ENCODE assay signal across 22 cellular contexts in the genomic region with DNA sequence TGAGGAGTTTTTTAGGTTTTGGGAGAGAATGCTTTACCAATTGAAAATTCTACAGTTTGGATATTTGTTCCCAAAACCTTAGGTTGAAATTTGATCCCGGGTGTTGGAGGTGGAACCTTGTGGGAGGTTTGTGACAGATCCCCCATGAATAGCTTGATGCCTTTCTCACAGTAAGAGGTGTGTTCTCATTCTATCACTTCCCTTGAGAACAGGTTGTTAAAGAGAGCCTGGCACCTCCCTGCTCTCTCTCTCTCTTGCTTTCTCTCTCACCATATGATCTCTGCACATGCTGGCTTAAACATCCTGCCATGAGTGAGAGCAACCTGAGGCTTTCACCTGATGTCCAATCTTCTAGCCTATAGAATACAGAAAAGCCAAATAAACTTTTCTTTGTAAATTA.
DNase-seq lines count a peak whose midpoint lies in the region; ATAC-seq, FAIRE-seq and TF ChIP-seq lines count a peak whose summit lies in the region.
"Had no signal": no experiment of that assay in that cellular context is flagged by ENCODE, and none has a peak within 500 bp of the region (broad histone marks: within the 10 kb centered on the region; RNA-seq: fewer than 3 reads in every experiment).

No MANE protein-coding gene starts in this region.

- no peak overlapping the region for H4K5ac ChIP-seq in H1 (ENCODE audit: insufficient read length, low read depth, low read length)

- no peak overlapping the region for H3K4me2 ChIP-seq in HCT116 (ENCODE audit: low read length)
- peak overlapping the region; percentile 25 to 37; a peak in 1 of 4 replicates for H3K4me2 ChIP-seq in H1 (ENCODE audit: insufficient read depth in 1 of 2, low read depth in 2 of 2, low read length in 2 of 2)
- H3K4me2 ChIP-seq: BLaER1 treated with 17β-estradiol and CSF1 and Interleukin-3, amounts not matched to agents 10 nM and 100 nM; PC-9 had no signal

- no peaks in the 10 kb centered on the region for H3K79me1 ChIP-seq in H1 (ENCODE audit: low read depth, low read length)

- H3K56ac ChIP-seq in H1 (replicated peaks; ENCODE audit: insufficient read length, low read depth, low read length), result no peak overlapping the region

- no peak overlapping the region for H3K14ac ChIP-seq in H1 (ENCODE audit: insufficient read length)

- RAD21 ChIA-PET in HCT116 (lab: Charles Lee; ENCODE audit: low non-redundant PET in 1 of 2, low total read pairs in 2 of 2, uncharacterized antibody in 2 of 2, unreplicated experiment in 2 of 2), result no interaction called here

- TF ChIP-seq RAD21 in HCT116 (IDR thresholded peaks at IDR 0.05; ENCODE audit: low read depth) (no peak), H1 (IDR thresholded peaks at IDR 0.05 in 1 of 2, conservative IDR thresholded peaks at IDR 0.05 in 1 of 2; ENCODE audit: low read depth in 2 of 2, low read length in 2 of 2) (0 out of 4 replicates have a peak, but pooled peaks of 1 of the 2 experiments have one; percentile 2)

- no peak for TF ChIP-seq CTCF in HCT116 (IDR thresholded peaks at IDR 0.05 in 2 of 3, conservative IDR thresholded peaks at IDR 0.05 in 1 of 3; ENCODE audit: borderline replicate concordance in 1 of 3, insufficient read depth in 1 of 3, low read depth in 2 of 3, low read length in 2 of 3)
- no peak for TF ChIP-seq CTCF in H1 (IDR thresholded peaks at IDR 0.05; ENCODE audit: control extremely low read depth in 1 of 3, insufficient read depth in 1 of 3, low read depth in 1 of 3, low read length in 3 of 3)

- no peak overlapping the region for H2BK15ac ChIP-seq in H1 (ENCODE audit: low read length)

- no peak overlapping the region for H2BK20ac ChIP-seq in H1 (ENCODE audit: low read length)

- H2AFZ ChIP-seq in HCT116 (ENCODE audit: low read depth, low read length, poor library complexity, severe bottlenecking) (peak overlapping the region; percentile 0), H1 (ENCODE audit: low read length) (no peak overlapping the region)
- H2AFZ ChIP-seq: PC-9 had no signal

- no peak overlapping the region for H3K23ac ChIP-seq in H1 (ENCODE audit: insufficient read length)

- WGBS in H1 (ENCODE audit: extremely low coverage in 1 of 2, insufficient coverage in 1 of 2, insufficient read length in 1 of 2, insufficient replicate concordance in 2 of 2, low coverage in 1 of 2, low lambda C conversion rate in 2 of 2, missing lambda C conversion rate in 1 of 2), 2 experiments, result 17% methylated on average over 1 of the region's 1 CpG; no CpG with 5 or more reads in 1 of the 2 experiments

- no peaks in the 10 kb centered on the region for H3K9me2 ChIP-seq in HCT116 (ENCODE audit: insufficient read depth)

- H4K91ac ChIP-seq in H1 (replicated peaks; ENCODE audit: insufficient read length, low read length), result no peak overlapping the region

- BruUV-seq in HCT116 (replicated peaks; lab: Mats Ljungman, UMichigan), result no TSS peak

- POLR2A ChIA-PET in HCT116 (lab: Charles Lee), result no interaction called here
- POLR2A ChIA-PET in H1 (lab: Charles Lee; ENCODE audit: partially characterized antibody), result no interaction called here

- TF ChIP-seq EP300 in H1 (IDR thresholded peaks at IDR 0.05; ENCODE audit: borderline replicate concordance in 1 of 2, low read depth in 2 of 2, low read length in 2 of 2), result no peak

- H4K20me1 ChIP-seq in HCT116 (ENCODE audit: insufficient read depth) (no peaks in the 10 kb centered on the region), H1 (replicated peaks in 1 of 2; ENCODE audit: control insufficient read depth in 1 of 2, insufficient read depth in 2 of 2, low read length in 2 of 2) (no peaks in the 10 kb centered on the region)
- H4K20me1 ChIP-seq: BLaER1 treated with 17β-estradiol and CSF1 and Interleukin-3, amounts not matched to agents 10 nM and 100 nM had no signal

- no peaks in the 10 kb centered on the region for H3K79me2 ChIP-seq in HCT116 (ENCODE audit: insufficient read depth, low read length)
- H3K79me2 ChIP-seq in H1 (ENCODE audit: control insufficient read depth in 1 of 2, insufficient read depth in 2 of 2, low read length in 2 of 2), result no peaks in the 10 kb centered on the region

- H3K36me3 ChIP-seq in HCT116 (ENCODE audit: control insufficient read depth in 1 of 2, insufficient read depth in 2 of 2, low read length in 2 of 2) (no peaks in the 10 kb centered on the region), H1 (ENCODE audit: control insufficient read depth in 2 of 4, insufficient read depth in 4 of 4, low read length in 3 of 4) (no peaks in the 10 kb centered on the region)
- H3K36me3 ChIP-seq: BLaER1 treated with 17β-estradiol and CSF1 and Interleukin-3, amounts not matched to agents 10 nM and 100 nM; HAP-1 had no signal

- H2BK120ac ChIP-seq in H1 (replicated peaks; ENCODE audit: low read depth, low read length), result no peak overlapping the region

- CTCF ChIA-PET in HCT116 (lab: Charles Lee) (no interaction called here), H1 (lab: Charles Lee; ENCODE audit: partially characterized antibody) (no interaction called here)

- no peak overlapping the region for H3K9ac ChIP-seq in HCT116 (ENCODE audit: low read length)
- H3K9ac ChIP-seq in H1 (replicated peaks in 1 of 4; ENCODE audit: extremely low read depth in 1 of 4, low read depth in 3 of 4, low read length in 3 of 4), result no peak overlapping the region
- H3K9ac ChIP-seq: BLaER1 treated with 17β-estradiol and CSF1 and Interleukin-3, amounts not matched to agents 10 nM and 100 nM had no signal

- no peak overlapping the region for H2AK5ac ChIP-seq in H1 (ENCODE audit: low read depth, low read length)

- H3K4ac ChIP-seq in H1 (replicated peaks; ENCODE audit: insufficient read length, low read depth, low read length), result no peak overlapping the region

- intact Hi-C loops in HCT116 (cut with micrococcal nuclease), result no loop called here
- intact Hi-C loops in left cardiac atrium (cut with DNase I), result no loop called here

- ATAC-seq in HCT116 (no peak), GM21526 (IDR thresholded peaks at IDR 0.05; ENCODE audit: low FRiP score, unreplicated experiment) (no peak), left cardiac atrium (no peak), GM18873 (IDR thresholded peaks at IDR 0.05; ENCODE audit: low FRiP score, unreplicated experiment) (no peak), HG03280 (IDR thresholded peaks at IDR 0.05; ENCODE audit: unreplicated experiment) (no peak)
- ATAC-seq: CD8-positive, alpha-beta T cell; SK-N-SH treated with all-trans-retinoic acid at 6 μM for 48 hours had no signal

- H3K9me3 ChIP-seq in HCT116 (ENCODE audit: control insufficient read depth in 1 of 2, insufficient read depth in 1 of 2, low read depth in 1 of 2, low read length in 2 of 2) (no peaks in the 10 kb centered on the region; a peak in 1 of 4 replicates), H1 (ENCODE audit: insufficient read depth in 2 of 2, low read depth in 1 of 2, low read length in 1 of 2) (no peaks in the 10 kb centered on the region; a peak in 1 of 4 replicates)
- H3K9me3 ChIP-seq: HAP-1 had no signal

- no peak overlapping the region for H2BK5ac ChIP-seq in H1 (ENCODE audit: low read depth, low read length)

- no peak overlapping the region for H4K8ac ChIP-seq in H1 (ENCODE audit: extremely low read depth, insufficient read depth, low read length)

- DNase-seq in ELF-1 (ENCODE audit: low read depth, low spot score) (peak; percentile 10), HCT116 (ENCODE audit: low read depth, low spot score) (no peak), H1 (ENCODE audit: low read depth in 1 of 2, low spot score in 2 of 2) (no peak), iPS-NIHi7 (ENCODE audit: extremely low spot score) (peak; percentile 28), left cardiac atrium (no peak)
- DNase-seq: Calu3; CD8-positive, alpha-beta T cell; DMS79 treated with DMSO at 0.1 percent for 48 hours; MM.1S; NCI-H1092; NCI-H1436 treated with DMSO at 0.1 percent for 48 hours; NCI-H2029; PC-9; SIG-M5 had no signal

- H3K23me2 ChIP-seq in H1 (ENCODE audit: low read depth, low read length), result no peaks in the 10 kb centered on the region; the same call in 1 of the 2 replicates

- H3K4me3 ChIP-seq in HCT116 (replicated peaks in 1 of 2; ENCODE audit: low read depth in 1 of 2, low read length in 2 of 2), result no peak overlapping the region
- H3K4me3 ChIP-seq in H1 (ENCODE audit: extremely low read depth in 1 of 4, insufficient read depth in 2 of 4, low read depth in 3 of 4, low read length in 4 of 4), result no peak overlapping the region
- H3K4me3 ChIP-seq: BLaER1 treated with 17β-estradiol and CSF1 and Interleukin-3, amounts not matched to agents 10 nM and 100 nM; HAP-1; PC-9 had no signal

- H3K27ac ChIP-seq in HCT116 (ENCODE audit: low read depth, low read length) (no peak overlapping the region), H1 (ENCODE audit: low read depth, low read length) (no peak overlapping the region)
- H3K27ac ChIP-seq: BLaER1 treated with 17β-estradiol and CSF1 and Interleukin-3, amounts not matched to agents 10 nM and 100 nM; PC-9; RWPE1 had no signal

- H3K18ac ChIP-seq in H1 (ENCODE audit: extremely low read depth, low read length), result no peak overlapping the region

- H3K27me3 ChIP-seq in HCT116 (ENCODE audit: insufficient read depth, low read length) (no peaks in the 10 kb centered on the region), H1 (replicated peaks in 1 of 4; ENCODE audit: control insufficient read depth in 3 of 4, extremely low read depth in 1 of 4, insufficient read depth in 3 of 4, low read length in 3 of 4) (no peaks in the 10 kb centered on the region)
- H3K27me3 ChIP-seq: BLaER1 treated with 17β-estradiol and CSF1 and Interleukin-3, amounts not matched to agents 10 nM and 100 nM had no signal

- no peak overlapping the region for H2BK12ac ChIP-seq in H1 (ENCODE audit: low read depth, low read length)

- FAIRE-seq in H1 (lab: Jason Lieb, UNC), result peak; percentile 88
- FAIRE-seq: G401.6 had no signal

- no peaks in the 10 kb centered on the region for H3K4me1 ChIP-seq in HCT116 (ENCODE audit: control insufficient read depth in 1 of 2, insufficient read depth in 2 of 2, low read length in 2 of 2)
- H3K4me1 ChIP-seq in H1 (replicated peaks in 1 of 4; ENCODE audit: control insufficient read depth in 3 of 4, insufficient read depth in 4 of 4, low read length in 3 of 4), result peaks cover 0 to 9% (median under 1%) of the 10 kb centered on the region in 4 experiments; a peak in 2 of 7 replicates
- H3K4me1 ChIP-seq: BLaER1 treated with 17β-estradiol and CSF1 and Interleukin-3, amounts not matched to agents 10 nM and 100 nM; HAP-1 had no signal

- TF ChIP-seq POLR2A in HCT116 (IDR thresholded peaks at IDR 0.05; ENCODE audit: borderline replicate concordance, extremely low read depth, insufficient read depth, insufficient read length), result no peak
- TF ChIP-seq POLR2A in H1 (IDR thresholded peaks at IDR 0.05; ENCODE audit: control extremely low read depth in 1 of 2, low read depth in 2 of 2, low read length in 2 of 2), result no peak

TF ChIP-seq in HCT116, 20 proteins besides CTCF, POLR2A, EP300 and RAD21 (continues in another document):
- TF ChIP-seq ELF1 (IDR thresholded peaks at IDR 0.05; ENCODE audit: borderline replicate concordance, low read depth) (no peak), EZH2phosphoT487 (IDR thresholded peaks at IDR 0.05; ENCODE audit: borderline replicate concordance) (no peak)

TF ChIP-seq in H1, 55 proteins besides CTCF, POLR2A, EP300 and RAD21 (continues in another document):
- TF ChIP-seq RFX5 (IDR thresholded peaks at IDR 0.05; ENCODE audit: borderline replicate concordance, low read depth, low read length), result no peak
- no peak for TF ChIP-seq ASH2L (IDR thresholded peaks at IDR 0.05; ENCODE audit: low read length)
- no peak for TF ChIP-seq HDAC6 (IDR thresholded peaks at IDR 0.05; ENCODE audit: low read depth, low read length)

Comparison
In these comparisons a context has a peak if more than half of its experiments do, and no peak if none do; other contexts are left out.
1. DNase-seq: peak in ELF-1 (single experiment) and iPS-NIHi7 (single experiment); none in HCT116 (single experiment), H1 (0 of 2) and left cardiac atrium (single experiment).